In genomic region chr7:90346326-90347125, GRCh38 we compare ENCODE assay signal across 8 cellular contexts. TPM values are rescaled to one million over a fixed set of nuclear protein-coding genes. Genes with fewer than 3 reads are reported as not detected.
DNase-seq lines count a peak whose midpoint lies in the region; ATAC-seq and TF ChIP-seq lines count a peak whose summit lies in the region.

A gene with protein sequence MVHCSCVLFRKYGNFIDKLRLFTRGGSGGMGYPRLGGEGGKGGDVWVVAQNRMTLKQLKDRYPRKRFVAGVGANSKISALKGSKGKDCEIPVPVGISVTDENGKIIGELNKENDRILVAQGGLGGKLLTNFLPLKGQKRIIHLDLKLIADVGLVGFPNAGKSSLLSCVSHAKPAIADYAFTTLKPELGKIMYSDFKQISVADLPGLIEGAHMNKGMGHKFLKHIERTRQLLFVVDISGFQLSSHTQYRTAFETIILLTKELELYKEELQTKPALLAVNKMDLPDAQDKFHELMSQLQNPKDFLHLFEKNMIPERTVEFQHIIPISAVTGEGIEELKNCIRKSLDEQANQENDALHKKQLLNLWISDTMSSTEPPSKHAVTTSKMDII (plus strand): TSS chr7:90346716. CDS start chr7:90346742, 26 bp downstream.

- ATAC-seq in effector memory CD8-positive, alpha-beta T cell (replicated peaks) = peak; percentile 89
- ATAC-seq in memory B cell (ENCODE audit: low read depth) = peak; percentile 88

- DNase-seq in COR-L47 (lab: John Stamatoyannopoulos, UW) (peak; percentile 95), GM20000 (ENCODE audit: low spot score) (peak; percentile 92), HT-29 (ENCODE audit: low spot score) (peak; percentile 98), memory B cell (ENCODE audit: low spot score in 2 of 2) (peak; percentile 89 to 92)
- DNase-seq in NK-92 treated with Interleukin-12 subunit alpha and Interleukin-12 subunit beta, amount 100 ng/mL, for 24 hours (lab: John Stamatoyannopoulos, UW) = peak; percentile 95
- DNase-seq in effector memory CD8-positive, alpha-beta T cell = peak; percentile 93 to 94 (median 93)
- peak; percentile 88 for DNase-seq in stimulated activated CD8-positive, alpha-beta memory T cell treated with anti-CD3 and anti-CD28 coated beads, Interleukin-12 subunit alpha, Interleukin-12 subunit beta, amount 100 ng/mL, for 24 hours (ENCODE audit: extremely low read depth)

- peak within 1 kb of the TSS; percentile 91 to 93 for H3K4me3 Mint-ChIP-seq in effector memory CD8-positive, alpha-beta T cell
- H3K4me3 Mint-ChIP-seq in memory B cell = peak within 1 kb of the TSS; percentile 97

- CTCF ChIA-PET in activated CD8-positive, alpha-beta memory T cell treated with anti-CD3 and anti-CD28 coated beads for 36 hours (lab: Charles Lee) = interaction anchor here (1.2 kb wide), 1 partner anchor 70 kb away, joined by 4 read pairs; no protein-coding TSS in a partner anchor

- TF ChIP-seq CTCF in GM20000 (IDR thresholded peaks at IDR 0.05; ENCODE audit: extremely low read depth, missing control alignments) = peak; percentile 84

- no peaks in the 10 kb centered on the region for H3K27me3 Mint-ChIP-seq in effector memory CD8-positive, alpha-beta T cell
- no peaks in the 10 kb centered on the region for H3K27me3 Mint-ChIP-seq in memory B cell

- POLR2A ChIA-PET in activated CD8-positive, alpha-beta memory T cell treated with anti-CD3 and anti-CD28 coated beads for 36 hours (lab: Charles Lee) = interaction anchor here (0.6 to 1.3 kb wide), 3 partner anchors 57 to 792 kb away, joined by 3 read pairs; partner anchors contain the start of gene CLDN12

- H3K9me3 Mint-ChIP-seq in effector memory CD8-positive, alpha-beta T cell = no peaks in the 10 kb centered on the region
- H3K9me3 Mint-ChIP-seq in memory B cell = peaks cover 1% of the 10 kb centered on the region

- H3K4me1 Mint-ChIP-seq in effector memory CD8-positive, alpha-beta T cell (ENCODE audit: low read depth in 2 of 2) = peaks cover 22 to 36% of the 10 kb centered on the region in 2 donors
- H3K4me1 Mint-ChIP-seq in memory B cell = peaks cover 28% of the 10 kb centered on the region

- H3K27ac Mint-ChIP-seq in effector memory CD8-positive, alpha-beta T cell = peak within 1 kb of the TSS; percentile 97 to 98
- peak within 1 kb of the TSS; percentile 99 for H3K27ac Mint-ChIP-seq in memory B cell

- peaks cover 14% of the 10 kb centered on the region for H3K36me3 Mint-ChIP-seq in effector memory CD8-positive, alpha-beta T cell (ENCODE audit: insufficient read depth)
- peaks cover 12% of the 10 kb centered on the region for H3K36me3 Mint-ChIP-seq in memory B cell

RNA-seq across cellular contexts. Expression of the gene that starts here (rescaled TPM):
- 4.5 and 8.1 TPM in 2 replicates for total RNA-seq in HT-29 (2014; rRNA removed; shearing (Covaris generic))
- 10 to 100 TPM; 42.0 to 43.6 TPM for total RNA-seq in activated CD8-positive, alpha-beta memory T cell treated with anti-CD3 and anti-CD28 coated beads for 36 hours

Comparison
In these comparisons a context has a peak if more than half of its experiments do, and no peak if none do; other contexts are left out.
1. Peak in every context shown above with its lines: DNase-seq and ATAC-seq.